Comparison of ENCODE assay signal across 12 cellular contexts in genomic region chr12:75759842-75760260, GRCh38.
A peak's percentile ranks its signal among the peaks of the same experiment; 100 is the strongest.
DNase-seq lines count a peak whose midpoint lies in the region; ATAC-seq, FAIRE-seq and TF ChIP-seq lines count a peak whose summit lies in the region.
"Had no signal": no experiment of that assay in that cellular context is flagged by ENCODE, and none has a peak within 500 bp of the region (broad histone marks: within the 10 kb centered on the region; RNA-seq: fewer than 3 reads in every experiment).

No MANE protein-coding gene starts in this region.

- intact Hi-C loops in body of pancreas (cut with DNase I), result no loop called here

- DNase-seq in AG10803 (ENCODE audit: low read depth) (peak; percentile 61), H54 (ENCODE audit: insufficient read length, low spot score) (peak; percentile 17), RWPE2 (ENCODE audit: low spot score) (no peak), foreskin fibroblast (peak; percentile 78 to 89), hypothalamus (lab: John Stamatoyannopoulos, UW) (no peak), NCI-H1694 treated with DMSO at 0.1 percent for 48 hours (lab: John Stamatoyannopoulos, UW) (no peak), body of pancreas (no peak)
- no peak for DNase-seq in effector CD8-positive, alpha-beta T cell (lab: John Stamatoyannopoulos, UW)
- DNase-seq: gastrocnemius medialis, NCI-H187 treated with DMSO at 0.1 percent for 48 hours, T-cell, trophoblast cell had no signal

- no peaks in the 10 kb centered on the region for H3K9me3 ChIP-seq in RWPE2 (ENCODE audit: severe bottlenecking)
- H3K9me3 ChIP-seq in body of pancreas, result no peaks in the 10 kb centered on the region
- H3K9me3 ChIP-seq: gastrocnemius medialis had no signal

- TF ChIP-seq POLR2A in H54 (IDR thresholded peaks at IDR 0.05; ENCODE audit: low read depth, low read length), result no peak
- no peak for TF ChIP-seq POLR2A in body of pancreas (IDR thresholded peaks at IDR 0.05)

- 90 to 96% methylated on average over 1 of the region's 1 CpG for WGBS in body of pancreas, 2 donors

- no peaks in the 10 kb centered on the region for H3K36me3 ChIP-seq in RWPE2 (ENCODE audit: low read depth)
- no peaks in the 10 kb centered on the region for H3K36me3 ChIP-seq in body of pancreas (replicated peaks in 1 of 2; ENCODE audit: insufficient read depth in 1 of 2, low read depth in 2 of 2)
- H3K36me3 ChIP-seq: gastrocnemius medialis had no signal

- peak; percentile 99 for FAIRE-seq in H54 (lab: Jason Lieb, UNC)

- H3K4me1 ChIP-seq in RWPE2 (ENCODE audit: insufficient read depth, poor library complexity, severe bottlenecking) (peaks cover 8% of the 10 kb centered on the region), body of pancreas (peaks cover 5% of the 10 kb centered on the region)
- H3K4me1 ChIP-seq: gastrocnemius medialis had no signal

- peak; percentile 91 for ATAC-seq in RWPE2 (ENCODE audit: low read depth)
- no peak for ATAC-seq in body of pancreas
- ATAC-seq: T-cell had no signal

- H3K27ac ChIP-seq in RWPE2 (ENCODE audit: poor library complexity, severe bottlenecking) (peak overlapping the region; percentile 28), body of pancreas (no peak overlapping the region)
- H3K27ac ChIP-seq: gastrocnemius medialis had no signal

- no peak overlapping the region for H3K4me3 ChIP-seq in AG10803 (ENCODE audit: low read length)
- no peak overlapping the region for H3K4me3 ChIP-seq in RWPE2 (ENCODE audit: severe bottlenecking)
- H3K4me3 ChIP-seq in foreskin fibroblast (ENCODE audit: low read depth in 1 of 2, low read length in 2 of 2), result no peak overlapping the region
- no peak overlapping the region for H3K4me3 ChIP-seq in body of pancreas
- H3K4me3 ChIP-seq: gastrocnemius medialis had no signal

- H3K27me3 ChIP-seq in RWPE2 (ENCODE audit: insufficient read depth, poor library complexity, severe bottlenecking) (no peaks in the 10 kb centered on the region), body of pancreas (no peaks in the 10 kb centered on the region)
- H3K27me3 ChIP-seq: gastrocnemius medialis had no signal

- TF ChIP-seq CTCF in AG10803 (conservative IDR thresholded peaks at IDR 0.05; ENCODE audit: low read length) (no peak), RWPE2 (IDR thresholded peaks at IDR 0.05; ENCODE audit: poor library complexity, severe bottlenecking) (no peak), foreskin fibroblast (IDR thresholded peaks at IDR 0.05; ENCODE audit: low read depth, low read length) (no peak), body of pancreas (IDR thresholded peaks at IDR 0.05) (no peak)

Comparison
In these comparisons a context has a peak if more than half of its experiments do, and no peak if none do; other contexts are left out.
1. DNase-seq: peak in AG10803 (single experiment), H54 (single experiment) and foreskin fibroblast (2 of 2); none in RWPE2 (single experiment), effector CD8-positive, alpha-beta T cell (single experiment), hypothalamus (0 of 51), NCI-H1694 treated with DMSO at 0.1 percent for 48 hours (single experiment) and body of pancreas (0 of 4).